ENCODE assay signal across 8 cellular contexts in the genomic region with DNA sequence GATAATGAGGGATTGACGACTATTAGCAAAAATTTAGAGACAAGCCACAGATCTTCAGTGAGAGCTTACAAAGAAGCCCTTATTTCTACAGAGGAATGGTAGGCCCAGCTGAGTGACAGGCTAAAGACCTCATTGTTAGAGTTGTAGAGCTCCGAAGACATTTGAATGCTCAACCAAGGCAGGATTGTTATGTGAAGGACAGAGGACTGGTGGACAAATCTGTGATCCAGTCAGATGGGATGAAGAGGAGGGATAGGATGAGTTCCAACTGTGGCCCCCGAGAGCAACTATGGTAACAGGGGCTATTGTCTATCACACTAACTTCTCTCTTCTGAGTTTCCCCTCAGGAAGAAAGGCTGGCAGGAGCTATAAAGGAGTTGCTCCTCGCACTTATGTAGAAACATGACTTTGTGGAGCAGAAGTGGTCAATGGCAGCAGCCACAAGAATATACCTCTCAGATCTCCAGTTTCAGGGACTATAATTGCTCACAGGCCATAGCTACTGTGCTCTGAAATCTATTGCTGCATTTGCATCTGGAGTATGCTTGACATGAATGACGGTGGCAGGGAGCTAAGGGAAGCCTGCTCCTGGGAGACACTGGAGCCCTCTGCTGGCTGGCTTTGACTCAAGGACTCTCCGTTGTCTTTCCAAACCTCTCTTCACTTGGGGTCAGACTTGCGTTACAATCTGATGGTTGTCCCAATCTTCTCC. TPM values are rescaled to one million over a fixed set of nuclear protein-coding genes. Genes with fewer than 3 reads are reported as not detected.
DNase-seq lines count a peak whose midpoint lies in the region; ATAC-seq and TF ChIP-seq lines count a peak whose summit lies in the region.

No MANE protein-coding gene starts in this region.

- peaks cover 10% of the 10 kb centered on the region for H3K27me3 Mint-ChIP-seq in activated CD4-positive, alpha-beta T cell treated with anti-CD3 and anti-CD28 coated beads, Interleukin-2, amount 10 ng/mL, durations not matched to agents 24 days and 14 days

- H3K27ac Mint-ChIP-seq in activated CD4-positive, alpha-beta T cell treated with anti-CD3 and anti-CD28 coated beads, Interleukin-2, amount 10 ng/mL, durations not matched to agents 24 days and 14 days = no peak overlapping the region

- H3K9ac ChIP-seq in MM.1S (ENCODE audit: low read length) = no peak overlapping the region

- no peaks in the 10 kb centered on the region for H3F3A ChIP-seq in MM.1S (ENCODE audit: insufficient read depth, low read length)

- no peaks in the 10 kb centered on the region for H3K4me1 Mint-ChIP-seq in activated CD4-positive, alpha-beta T cell treated with anti-CD3 and anti-CD28 coated beads, Interleukin-2, amount 10 ng/mL, durations not matched to agents 24 days and 14 days

- intact Hi-C loops in activated CD4-positive, alpha-beta T cell treated with anti-CD3 and anti-CD28 coated beads, Interleukin-2, amount 10 ng/mL, durations not matched to agents 24 days and 14 days (cut with micrococcal nuclease) = no loop called here

- no peak overlapping the region for H3K4me3 ChIP-seq in MM.1S (ENCODE audit: low read length)
- no peak overlapping the region for H3K4me3 ChIP-seq in fibroblast of the aortic adventitia (ENCODE audit: low read depth, low read length)
- no peak overlapping the region for H3K4me3 ChIP-seq in osteoblast (ENCODE audit: insufficient read depth, low read length)

- TF ChIP-seq CTCF in MM.1S (IDR thresholded peaks at IDR 0.05; ENCODE audit: low read length) (peak; percentile 38), fibroblast of the aortic adventitia (IDR thresholded peaks at IDR 0.05; ENCODE audit: insufficient read depth, low read length) (peak; percentile 73), osteoblast (IDR thresholded peaks at IDR 0.05; ENCODE audit: extremely low read depth, low read depth, low read length) (peak; percentile 82)

- no peaks in the 10 kb centered on the region for H3K4me1 ChIP-seq in MM.1S (ENCODE audit: low read length)
- H3K4me1 ChIP-seq in osteoblast (ENCODE audit: insufficient read depth, low read length) = no peaks in the 10 kb centered on the region

- no peaks in the 10 kb centered on the region for H3K36me3 Mint-ChIP-seq in activated CD4-positive, alpha-beta T cell treated with anti-CD3 and anti-CD28 coated beads, Interleukin-2, amount 10 ng/mL, durations not matched to agents 24 days and 14 days (ENCODE audit: low read depth)

- H3K79me2 ChIP-seq in MM.1S (ENCODE audit: low read length) (no peaks in the 10 kb centered on the region), osteoblast (ENCODE audit: insufficient read depth, low read length) (no peaks in the 10 kb centered on the region)

- H2AFZ ChIP-seq in MM.1S (ENCODE audit: low read length) (no peak overlapping the region), osteoblast (ENCODE audit: low read length) (no peak overlapping the region)

- H3K27ac ChIP-seq in MM.1S (ENCODE audit: low read length) (no peak overlapping the region), osteoblast (ENCODE audit: low read depth, low read length) (no peak overlapping the region)

- no peak overlapping the region for H3K4me3 Mint-ChIP-seq in activated CD4-positive, alpha-beta T cell treated with anti-CD3 and anti-CD28 coated beads, Interleukin-2, amount 10 ng/mL, durations not matched to agents 24 days and 14 days

- peak; percentile 64 for DNase-seq in activated CD4-positive, alpha-beta T cell treated with anti-CD3 and anti-CD28 coated beads, Interleukin-2, amount 10 ng/mL, durations not matched to agents 24 days and 14 days
- no peak for DNase-seq in activated CD4-positive, alpha-beta T cell treated with anti-CD3 and anti-CD28 coated beads, Interleukin-2, amount 50 U/mL, for 1 hour
- no peak for DNase-seq in MM.1S
- DNase-seq in fibroblast of the aortic adventitia (ENCODE audit: low read depth) = peak; percentile 59
- DNase-seq in osteoblast (ENCODE audit: insufficient read length, low spot score, missing footprints) = no peak

- H3K36me3 ChIP-seq in MM.1S (replicated peaks; ENCODE audit: insufficient read depth, low read length) = no peaks in the 10 kb centered on the region
- no peaks in the 10 kb centered on the region for H3K36me3 ChIP-seq in osteoblast (ENCODE audit: insufficient read depth, low read length)

- H3K27me3 ChIP-seq in MM.1S (replicated peaks; ENCODE audit: insufficient read depth, low read length) (no peaks in the 10 kb centered on the region), osteoblast (ENCODE audit: insufficient read depth, low read length) (peaks cover 8% of the 10 kb centered on the region)

- H3K9me2 ChIP-seq in MM.1S (replicated peaks; ENCODE audit: insufficient read depth, low read length) = no peaks in the 10 kb centered on the region

- no peaks in the 10 kb centered on the region for H3K9me3 ChIP-seq in MM.1S (replicated peaks; ENCODE audit: insufficient read depth, low read length)
- no peaks in the 10 kb centered on the region for H3K9me3 ChIP-seq in osteoblast (ENCODE audit: low read depth, low read length)

- no peaks in the 10 kb centered on the region for H3K9me3 Mint-ChIP-seq in activated CD4-positive, alpha-beta T cell treated with anti-CD3 and anti-CD28 coated beads, Interleukin-2, amount 10 ng/mL, durations not matched to agents 24 days and 14 days

- peak; percentile 98 for ATAC-seq in SK-N-SH treated with all-trans-retinoic acid at 6 μM for 48 hours
- no peak for ATAC-seq in HG03025 (IDR thresholded peaks at IDR 0.05; ENCODE audit: low FRiP score, unreplicated experiment)
- ATAC-seq in HG03469 (IDR thresholded peaks at IDR 0.05; ENCODE audit: unreplicated experiment) = no peak

- H3K4me2 ChIP-seq in MM.1S (ENCODE audit: low read depth, low read length) (no peak overlapping the region), osteoblast (ENCODE audit: insufficient read depth, low read length) (no peak overlapping the region)

- H4K20me1 ChIP-seq in MM.1S (ENCODE audit: insufficient read depth, low read length) = no peaks in the 10 kb centered on the region
- no peaks in the 10 kb centered on the region for H4K20me1 ChIP-seq in osteoblast (ENCODE audit: insufficient read depth, low read length)

TF ChIP-seq in SK-N-SH treated with all-trans-retinoic acid at 6 μM for 48 hours, 23 proteins besides CTCF, POLR2A, EP300 and RAD21 (continues in another document):
- TF ChIP-seq BACH2 (CRISPR knock-in tag; IDR thresholded peaks at IDR 0.05; ENCODE audit: borderline replicate concordance) (no peak), ZNF8 (CRISPR knock-in tag; IDR thresholded peaks at IDR 0.05) (no peak), ZNF565 (CRISPR knock-in tag; conservative IDR thresholded peaks at IDR 0.05; ENCODE audit: low read depth) (no peak), TCF4 (CRISPR knock-in tag; IDR thresholded peaks at IDR 0.05; ENCODE audit: borderline replicate concordance) (no peak), GLIS3 (CRISPR knock-in tag; IDR thresholded peaks at IDR 0.05) (no peak), OSR1 (CRISPR knock-in tag; IDR thresholded peaks at IDR 0.05) (no peak), ESRRG (CRISPR knock-in tag; IDR thresholded peaks at IDR 0.05) (no peak), SNAI2 (CRISPR knock-in tag; IDR thresholded peaks at IDR 0.05) (no peak), ZNF70 (CRISPR knock-in tag; IDR thresholded peaks at IDR 0.05) (no peak)
- TF ChIP-seq, protein P1, sequence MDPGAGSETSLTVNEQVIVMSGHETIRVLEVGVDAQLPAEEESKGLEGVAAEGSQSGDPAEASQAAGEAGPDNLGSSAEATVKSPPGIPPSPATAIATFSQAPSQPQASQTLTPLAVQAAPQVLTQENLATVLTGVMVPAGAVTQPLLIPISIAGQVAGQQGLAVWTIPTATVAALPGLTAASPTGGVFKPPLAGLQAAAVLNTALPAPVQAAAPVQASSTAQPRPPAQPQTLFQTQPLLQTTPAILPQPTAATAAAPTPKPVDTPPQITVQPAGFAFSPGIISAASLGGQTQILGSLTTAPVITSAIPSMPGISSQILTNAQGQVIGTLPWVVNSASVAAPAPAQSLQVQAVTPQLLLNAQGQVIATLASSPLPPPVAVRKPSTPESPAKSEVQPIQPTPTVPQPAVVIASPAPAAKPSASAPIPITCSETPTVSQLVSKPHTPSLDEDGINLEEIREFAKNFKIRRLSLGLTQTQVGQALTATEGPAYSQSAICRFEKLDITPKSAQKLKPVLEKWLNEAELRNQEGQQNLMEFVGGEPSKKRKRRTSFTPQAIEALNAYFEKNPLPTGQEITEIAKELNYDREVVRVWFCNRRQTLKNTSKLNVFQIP (CRISPR knock-in tag; IDR thresholded peaks at IDR 0.05; ENCODE audit: borderline replicate concordance, low read depth) = no peak
- TF ChIP-seq, protein P2, sequence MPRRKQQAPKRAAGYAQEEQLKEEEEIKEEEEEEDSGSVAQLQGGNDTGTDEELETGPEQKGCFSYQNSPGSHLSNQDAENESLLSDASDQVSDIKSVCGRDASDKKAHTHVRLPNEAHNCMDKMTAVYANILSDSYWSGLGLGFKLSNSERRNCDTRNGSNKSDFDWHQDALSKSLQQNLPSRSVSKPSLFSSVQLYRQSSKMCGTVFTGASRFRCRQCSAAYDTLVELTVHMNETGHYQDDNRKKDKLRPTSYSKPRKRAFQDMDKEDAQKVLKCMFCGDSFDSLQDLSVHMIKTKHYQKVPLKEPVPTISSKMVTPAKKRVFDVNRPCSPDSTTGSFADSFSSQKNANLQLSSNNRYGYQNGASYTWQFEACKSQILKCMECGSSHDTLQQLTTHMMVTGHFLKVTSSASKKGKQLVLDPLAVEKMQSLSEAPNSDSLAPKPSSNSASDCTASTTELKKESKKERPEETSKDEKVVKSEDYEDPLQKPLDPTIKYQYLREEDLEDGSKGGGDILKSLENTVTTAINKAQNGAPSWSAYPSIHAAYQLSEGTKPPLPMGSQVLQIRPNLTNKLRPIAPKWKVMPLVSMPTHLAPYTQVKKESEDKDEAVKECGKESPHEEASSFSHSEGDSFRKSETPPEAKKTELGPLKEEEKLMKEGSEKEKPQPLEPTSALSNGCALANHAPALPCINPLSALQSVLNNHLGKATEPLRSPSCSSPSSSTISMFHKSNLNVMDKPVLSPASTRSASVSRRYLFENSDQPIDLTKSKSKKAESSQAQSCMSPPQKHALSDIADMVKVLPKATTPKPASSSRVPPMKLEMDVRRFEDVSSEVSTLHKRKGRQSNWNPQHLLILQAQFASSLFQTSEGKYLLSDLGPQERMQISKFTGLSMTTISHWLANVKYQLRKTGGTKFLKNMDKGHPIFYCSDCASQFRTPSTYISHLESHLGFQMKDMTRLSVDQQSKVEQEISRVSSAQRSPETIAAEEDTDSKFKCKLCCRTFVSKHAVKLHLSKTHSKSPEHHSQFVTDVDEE (CRISPR knock-in tag; IDR thresholded peaks at IDR 0.05) = no peak

RNA-seq across cellular contexts. Expression of a gene that starts 50.3 kb away (rescaled TPM):
- total RNA-seq in activated CD4-positive, alpha-beta T cell treated with anti-CD3 and anti-CD28 coated beads, Interleukin-2, amount 10 ng/mL, durations not matched to agents 24 days and 14 days = not detected in 2 replicates
- total RNA-seq in fibroblast of the aortic adventitia (ENCODE audit: low replicate concordance) (1.9 and 3.7 TPM in 2 replicates), osteoblast (under 0.01 and 0.36 TPM in 2 replicates)

Comparison
In these comparisons a context has a peak if more than half of its experiments do, and no peak if none do; other contexts are left out.
1. DNase-seq: peak in activated CD4-positive, alpha-beta T cell treated with anti-CD3 and anti-CD28 coated beads, Interleukin-2, amount 10 ng/mL, durations not matched to agents 24 days and 14 days (single experiment) and fibroblast of the aortic adventitia (single experiment); none in activated CD4-positive, alpha-beta T cell treated with anti-CD3 and anti-CD28 coated beads, Interleukin-2, amount 50 U/mL, for 1 hour (single experiment), MM.1S (single experiment) and osteoblast (single experiment).
2. Peak in every context shown above with its lines, with median percentiles within 50 percentile points of each other: CTCF ChIP-seq.